24 cellular contexts compared by ENCODE assay signal in genomic region chr3:182787302-182788036, GRCh38. TPM values are rescaled to one million over a fixed set of nuclear protein-coding genes. Genes with fewer than 3 reads are reported as not detected.
DNase-seq lines count a peak whose midpoint lies in the region; ATAC-seq and TF ChIP-seq lines count a peak whose summit lies in the region.
"Had no signal": no experiment of that assay in that cellular context is flagged by ENCODE, and none has a peak within 500 bp of the region (broad histone marks: within the 10 kb centered on the region; RNA-seq: fewer than 3 reads in every experiment).

No MANE protein-coding gene starts in this region.

- intact Hi-C loops in sciatic nerve (cut with DNase I) (no loop called here), ascending aorta (cut with DNase I) (no loop called here)

- H3K36me3 ChIP-seq in ascending aorta, result no peaks in the 10 kb centered on the region
- H3K36me3 ChIP-seq: heart right ventricle, left lung had no signal

- H3K4me1 Mint-ChIP-seq in chondrocyte (ENCODE audit: low read depth), result peaks cover 21% of the 10 kb centered on the region
- H3K4me1 Mint-ChIP-seq: WTC11 had no signal

- peaks cover 0 to 3% of the 10 kb centered on the region in 2 donors for H3K4me1 ChIP-seq in ascending aorta

- peak overlapping the region; percentile 83 for H3K27ac Mint-ChIP-seq in chondrocyte (ENCODE audit: unreplicated experiment)
- H3K27ac Mint-ChIP-seq: mesothelial cell of epicardium; progenitor cell of endocrine pancreas; stimulated activated naive CD8-positive, alpha-beta T cell treated with anti-CD3 and anti-CD28 coated beads, Interleukin-15, Interleukin-2, amounts not matched to agents 100 ng/mL and 50 ng/mL, for 24 hours; T-helper 17 cell; WTC11 had no signal

- H3K4me3 ChIP-seq in ascending aorta, result no peak overlapping the region
- H3K4me3 ChIP-seq: heart right ventricle, left lung had no signal

- H3K27ac ChIP-seq in ascending aorta, result no peak overlapping the region
- H3K27ac ChIP-seq: heart right ventricle, left lung had no signal

- H3K27me3 Mint-ChIP-seq in chondrocyte (ENCODE audit: low read depth), result no peaks in the 10 kb centered on the region
- H3K27me3 Mint-ChIP-seq: stimulated activated naive CD8-positive, alpha-beta T cell treated with anti-CD3 and anti-CD28 coated beads, Interleukin-15, Interleukin-2, amounts not matched to agents 100 ng/mL and 50 ng/mL, for 24 hours had no signal

- TF ChIP-seq CTCF in chondrocyte (IDR thresholded peaks at IDR 0.05) (no peak), ascending aorta (IDR thresholded peaks at IDR 0.05) (no peak)

- peak overlapping the region; percentile 20 for H3K4me3 Mint-ChIP-seq in chondrocyte (ENCODE audit: unreplicated experiment)
- H3K4me3 Mint-ChIP-seq: mesothelial cell of epicardium; stimulated activated naive CD8-positive, alpha-beta T cell treated with anti-CD3 and anti-CD28 coated beads, Interleukin-15, Interleukin-2, amounts not matched to agents 100 ng/mL and 50 ng/mL, for 24 hours; T-helper 17 cell; WTC11 had no signal

- no peaks in the 10 kb centered on the region for H3K9me3 Mint-ChIP-seq in chondrocyte (ENCODE audit: low read depth)
- H3K9me3 Mint-ChIP-seq: mesothelial cell of epicardium; stimulated activated naive CD8-positive, alpha-beta T cell treated with anti-CD3 and anti-CD28 coated beads, Interleukin-15, Interleukin-2, amounts not matched to agents 100 ng/mL and 50 ng/mL, for 24 hours; WTC11 had no signal

- ATAC-seq in sciatic nerve, result no peak
- ATAC-seq: heart right ventricle, left lung, T-helper 17 cell, WTC11 had no signal

- no peaks in the 10 kb centered on the region for H3K9me3 ChIP-seq in ascending aorta
- H3K9me3 ChIP-seq: heart right ventricle, left lung had no signal

- H3K27me3 ChIP-seq in ascending aorta, result no peaks in the 10 kb centered on the region

- no peaks in the 10 kb centered on the region for H3K36me3 Mint-ChIP-seq in chondrocyte (ENCODE audit: low read depth)
- H3K36me3 Mint-ChIP-seq: mesothelial cell of epicardium, WTC11 had no signal

- DNase-seq in EH (ENCODE audit: low read depth), result peak; percentile 62
- peak; percentile 28 for DNase-seq in OCI-M2 (lab: John Stamatoyannopoulos, UW; ENCODE audit: unreplicated experiment)
- no peak for DNase-seq in chondrocyte (ENCODE audit: low spot score)
- peak; percentile 14 to 77 for DNase-seq in lung microvascular endothelial cell (ENCODE audit: low read depth in 2 of 2)
- DNase-seq in GM19240 (ENCODE audit: insufficient read length, low spot score), result no peak
- DNase-seq in sciatic nerve (ENCODE audit: low spot score), result no peak
- no peak for DNase-seq in ascending aorta (ENCODE audit: low spot score in 2 of 2)
- DNase-seq in A172 (ENCODE audit: low spot score), result no peak
- DNase-seq: activated CD4-positive, alpha-beta T cell treated with anti-CD3 and anti-CD28 coated beads, Interleukin-2, amount 50 U/mL, for 4 hours; activated gamma-delta T cell treated with Interleukin-2 at 50 U/mL for 16 hours; activated T-cell treated with anti-CD3 and anti-CD28 coated beads for 4 hours; DND-41; effector memory CD4-positive, alpha-beta T cell; heart right ventricle; left lung; NCI-H1694; NCI-H526 treated with DMSO at 0.1 percent for 48 hours; small intestine; T-helper 17 cell; trophoblast cell had no signal

RNA-seq across cellular contexts. Expression of gene ATP11B, which starts 5.8 kb away (rescaled TPM):
- total RNA-seq in chondrocyte (71.7 to 73.2 TPM (median 71.9 TPM) in 3 replicates), lung microvascular endothelial cell (71.3 and 101 TPM in 2 replicates), sciatic nerve (58.7 TPM), ascending aorta (117 TPM)
- 50.5 and 55.5 TPM in 2 replicates for total RNA-seq in A172 (2014; rRNA removed; shearing (Covaris generic))

Comparison
In these comparisons a context has a peak if more than half of its experiments do, and no peak if none do; other contexts are left out.
1. DNase-seq: peak in EH (single experiment), OCI-M2 (single experiment) and lung microvascular endothelial cell (2 of 2); none in chondrocyte (single experiment), GM19240 (single experiment), sciatic nerve (single experiment), ascending aorta (0 of 2) and A172 (single experiment).